Comparison of ENCODE assay signal across 1 cellular context in the genomic region with DNA sequence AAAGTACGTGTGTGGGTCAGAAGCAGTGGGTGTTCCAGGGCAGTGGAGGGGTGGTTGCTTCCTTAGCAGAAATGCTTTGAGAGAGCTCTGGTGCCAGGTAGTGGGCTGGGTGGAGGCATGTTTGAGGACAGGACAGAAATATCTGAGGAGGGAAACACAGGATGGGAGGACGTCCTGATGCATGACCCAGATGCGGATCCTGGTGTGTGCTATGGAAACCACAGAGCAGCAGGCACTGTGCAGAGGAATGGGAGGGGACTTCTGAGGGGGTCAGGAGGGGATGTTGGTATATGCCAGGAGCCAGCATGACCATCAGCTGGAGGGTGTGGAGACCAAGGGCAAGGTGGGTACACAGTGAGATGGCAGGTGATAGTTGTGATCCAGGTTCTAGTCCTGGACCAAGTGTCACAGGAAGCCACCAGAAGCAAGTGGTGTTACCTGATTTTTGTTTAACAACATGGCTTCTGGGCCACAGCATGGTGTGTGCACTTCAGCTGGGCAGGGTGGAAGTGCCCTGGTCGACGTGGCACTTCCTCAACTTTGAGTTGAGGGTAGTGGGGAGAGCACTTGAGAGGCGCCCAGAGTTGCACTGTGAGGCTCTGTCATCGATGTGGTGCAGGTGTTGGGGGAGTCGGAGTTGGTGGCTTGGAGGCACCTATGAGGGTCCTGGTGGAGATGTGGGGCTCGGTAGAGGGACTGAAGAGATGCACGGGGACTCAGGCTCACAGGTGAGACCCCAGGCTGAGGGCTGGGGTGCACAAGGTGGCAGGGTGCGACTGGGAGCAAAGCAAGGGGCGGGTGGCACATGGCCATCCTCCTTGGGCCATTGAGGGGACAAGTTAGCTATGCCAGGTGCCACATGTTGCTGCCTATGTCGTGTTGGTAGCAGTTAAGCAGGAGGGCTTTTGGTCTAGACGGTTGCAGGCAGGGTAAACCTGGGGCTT.
A peak's percentile ranks its signal among the peaks of the same experiment; 100 is the strongest.
TF ChIP-seq lines count a peak whose summit lies in the region.

No MANE protein-coding gene starts in this region.

TF ChIP-seq in HepG2, 621 proteins besides CTCF, POLR2A, EP300 and RAD21:
- TF ChIP-seq ELF1 (CRISPR knock-in tag; IDR thresholded peaks at IDR 0.05) (no peak), ZSCAN12 (CRISPR knock-in tag; IDR thresholded peaks at IDR 0.05) (no peak), RBM22 (optimal IDR thresholded peaks at IDR 0.05; ENCODE audit: low read length) (peak; percentile 1), ARHGAP35 (CRISPR knock-in tag; IDR thresholded peaks at IDR 0.05; ENCODE audit: borderline replicate concordance) (no peak), ATF7 (IDR thresholded peaks at IDR 0.05) (no peak), ATF7 (CRISPR knock-in tag; IDR thresholded peaks at IDR 0.05) (no peak), FOXA3 (CRISPR knock-in tag; IDR thresholded peaks at IDR 0.05) (no peak)
- TF ChIP-seq, protein P1, sequence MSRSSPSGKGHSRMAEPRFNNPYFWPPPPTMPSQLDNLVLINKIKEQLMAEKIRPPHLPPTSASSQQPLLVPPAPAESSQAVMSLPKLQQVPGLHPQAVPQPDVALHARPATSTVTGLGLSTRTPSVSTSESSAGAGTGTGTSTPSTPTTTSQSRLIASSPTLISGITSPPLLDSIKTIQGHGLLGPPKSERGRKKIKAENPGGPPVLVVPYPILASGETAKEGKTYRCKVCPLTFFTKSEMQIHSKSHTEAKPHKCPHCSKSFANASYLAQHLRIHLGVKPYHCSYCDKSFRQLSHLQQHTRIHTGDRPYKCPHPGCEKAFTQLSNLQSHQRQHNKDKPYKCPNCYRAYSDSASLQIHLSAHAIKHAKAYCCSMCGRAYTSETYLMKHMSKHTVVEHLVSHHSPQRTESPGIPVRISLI (CRISPR knock-in tag; IDR thresholded peaks at IDR 0.05; ENCODE audit: borderline replicate concordance): no peak
- TF ChIP-seq, protein P2, sequence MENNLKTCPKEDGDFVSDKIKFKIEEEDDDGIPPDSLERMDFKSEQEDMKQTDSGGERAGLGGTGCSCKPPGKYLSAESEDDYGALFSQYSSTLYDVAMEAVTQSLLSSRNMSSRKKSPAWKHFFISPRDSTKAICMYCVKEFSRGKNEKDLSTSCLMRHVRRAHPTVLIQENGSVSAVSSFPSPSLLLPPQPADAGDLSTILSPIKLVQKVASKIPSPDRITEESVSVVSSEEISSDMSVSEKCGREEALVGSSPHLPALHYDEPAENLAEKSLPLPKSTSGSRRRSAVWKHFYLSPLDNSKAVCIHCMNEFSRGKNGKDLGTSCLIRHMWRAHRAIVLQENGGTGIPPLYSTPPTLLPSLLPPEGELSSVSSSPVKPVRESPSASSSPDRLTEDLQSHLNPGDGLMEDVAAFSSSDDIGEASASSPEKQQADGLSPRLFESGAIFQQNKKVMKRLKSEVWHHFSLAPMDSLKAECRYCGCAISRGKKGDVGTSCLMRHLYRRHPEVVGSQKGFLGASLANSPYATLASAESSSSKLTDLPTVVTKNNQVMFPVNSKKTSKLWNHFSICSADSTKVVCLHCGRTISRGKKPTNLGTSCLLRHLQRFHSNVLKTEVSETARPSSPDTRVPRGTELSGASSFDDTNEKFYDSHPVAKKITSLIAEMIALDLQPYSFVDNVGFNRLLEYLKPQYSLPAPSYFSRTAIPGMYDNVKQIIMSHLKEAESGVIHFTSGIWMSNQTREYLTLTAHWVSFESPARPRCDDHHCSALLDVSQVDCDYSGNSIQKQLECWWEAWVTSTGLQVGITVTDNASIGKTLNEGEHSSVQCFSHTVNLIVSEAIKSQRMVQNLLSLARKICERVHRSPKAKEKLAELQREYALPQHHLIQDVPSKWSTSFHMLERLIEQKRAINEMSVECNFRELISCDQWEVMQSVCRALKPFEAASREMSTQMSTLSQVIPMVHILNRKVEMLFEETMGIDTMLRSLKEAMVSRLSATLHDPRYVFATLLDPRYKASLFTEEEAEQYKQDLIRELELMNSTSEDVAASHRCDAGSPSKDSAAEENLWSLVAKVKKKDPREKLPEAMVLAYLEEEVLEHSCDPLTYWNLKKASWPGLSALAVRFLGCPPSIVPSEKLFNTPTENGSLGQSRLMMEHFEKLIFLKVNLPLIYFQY (CRISPR knock-in tag; IDR thresholded peaks at IDR 0.05; ENCODE audit: borderline replicate concordance): no peak
- TF ChIP-seq, protein P3, sequence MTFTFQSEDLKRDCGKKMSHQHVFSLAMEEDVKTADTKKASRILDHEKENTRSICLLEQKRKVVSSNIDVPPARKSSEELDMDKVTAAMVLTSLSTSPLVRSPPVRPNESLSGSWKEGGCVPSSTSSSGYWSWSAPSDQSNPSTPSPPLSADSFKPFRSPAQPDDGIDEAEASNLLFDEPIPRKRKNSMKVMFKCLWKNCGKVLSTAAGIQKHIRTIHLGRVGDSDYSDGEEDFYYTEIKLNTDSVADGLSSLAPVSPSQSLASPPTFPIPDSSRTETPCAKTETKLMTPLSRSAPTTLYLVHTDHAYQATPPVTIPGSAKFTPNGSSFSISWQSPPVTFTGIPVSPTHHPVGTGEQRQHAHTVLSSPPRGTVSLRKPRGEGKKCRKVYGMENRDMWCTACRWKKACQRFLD (CRISPR knock-in tag; IDR thresholded peaks at IDR 0.05; ENCODE audit: borderline replicate concordance): no peak
TF ChIP-seq in HepG2: peak in this region for 1.
